ENCODE assay signal across 8 cellular contexts in the genomic region with DNA sequence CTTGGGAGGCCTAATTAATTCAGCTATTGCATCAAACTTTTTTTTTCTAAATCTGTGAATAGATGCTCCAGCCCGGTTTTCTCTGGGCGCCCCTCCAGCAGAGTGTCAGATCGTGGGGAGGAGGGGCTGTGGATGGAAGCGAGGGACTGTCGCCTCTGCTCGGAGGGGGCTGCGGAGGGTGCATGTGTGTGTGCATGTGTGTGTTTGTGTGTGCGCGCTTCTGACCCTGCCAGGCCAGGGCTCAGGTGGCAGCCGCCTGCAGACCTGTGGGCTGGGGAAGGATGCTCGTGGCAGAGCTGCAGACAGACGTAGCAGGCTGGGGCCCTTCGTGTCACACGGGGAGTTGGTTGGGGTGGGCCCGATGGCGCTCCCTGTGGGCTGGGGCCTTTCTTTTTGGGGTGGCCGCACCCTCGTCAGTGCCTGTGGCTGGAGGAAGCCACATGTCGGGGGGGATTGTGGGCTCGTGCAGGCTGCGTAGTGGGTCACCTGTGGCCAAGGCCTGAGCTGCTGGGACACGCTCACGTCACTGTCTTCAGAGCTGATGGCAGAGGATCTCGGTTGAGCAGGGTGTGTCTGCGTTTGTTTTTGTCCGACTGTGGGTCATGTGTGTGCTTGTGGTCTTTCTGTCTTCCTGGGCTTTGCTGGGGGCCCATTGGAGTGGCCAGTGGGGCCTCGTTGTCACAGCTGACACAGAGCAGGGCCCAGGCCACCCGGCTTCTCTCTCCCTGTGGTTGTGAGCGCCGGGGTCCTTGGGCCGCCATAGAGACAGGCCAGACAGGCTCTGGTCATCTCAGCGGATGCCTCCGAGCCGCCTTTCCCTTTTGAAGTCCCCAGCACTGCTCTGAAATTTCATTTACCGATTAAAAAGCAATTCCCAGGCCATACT. TPM values are rescaled to one million over a fixed set of nuclear protein-coding genes. Genes with fewer than 3 reads are reported as not detected.
DNase-seq lines count a peak whose midpoint lies in the region; ATAC-seq, FAIRE-seq and TF ChIP-seq lines count a peak whose summit lies in the region.

No MANE protein-coding gene starts in this region.

- H3K4me3 ChIP-seq in astrocyte (ENCODE audit: insufficient read depth, low read depth, low read length) (peak overlapping the region; percentile 91), iPS-20b (ENCODE audit: low read length) (peak overlapping the region; percentile 87), spleen (peak overlapping the region; percentile 69 to 90 (median 74))

- peaks cover 75% of the 10 kb centered on the region for H3K79me2 ChIP-seq in astrocyte (ENCODE audit: insufficient read depth, low read length)

- H3K9me3 ChIP-seq in astrocyte (ENCODE audit: insufficient read depth, low read depth, low read length), result no peaks in the 10 kb centered on the region
- no peaks in the 10 kb centered on the region for H3K9me3 ChIP-seq in iPS-20b (ENCODE audit: insufficient read depth, low read depth, low read length)
- no peaks in the 10 kb centered on the region for H3K9me3 ChIP-seq in spleen

- no peak for TF ChIP-seq POLR2A in spleen (IDR thresholded peaks at IDR 0.05)

- H3K27ac ChIP-seq in astrocyte (ENCODE audit: low read depth, low read length) (peak overlapping the region; percentile 54), iPS-20b (ENCODE audit: low read length) (no peak overlapping the region), spleen (peak overlapping the region; percentile 53 to 99 (median 84))

- WGBS in spleen, 5 donors, result 32 to 46% (median 39%) methylated on average over 31 to 35 of the region's 35 CpGs

- ATAC-seq in GM21367 (IDR thresholded peaks at IDR 0.05; ENCODE audit: unreplicated experiment), result no peak
- ATAC-seq in GM21723 (IDR thresholded peaks at IDR 0.05; ENCODE audit: unreplicated experiment), result no peak
- ATAC-seq in HG02763 (IDR thresholded peaks at IDR 0.05; ENCODE audit: unreplicated experiment), result no peak

- H4K20me1 ChIP-seq in astrocyte (ENCODE audit: insufficient read depth, low read length), result peaks cover 73% of the 10 kb centered on the region

- H3K4me1 ChIP-seq in astrocyte (ENCODE audit: insufficient read depth, low read length) (peaks cover 49% of the 10 kb centered on the region), iPS-20b (ENCODE audit: insufficient read depth, low read length) (peaks cover 9% of the 10 kb centered on the region; the same call in 1 of the 2 replicates), spleen (peaks cover 68 to 82% (median 78%) of the 10 kb centered on the region in 6 donors)

- H3K9ac ChIP-seq in astrocyte (ENCODE audit: low read length) (peak overlapping the region; percentile 88), iPS-20b (ENCODE audit: low read depth, low read length) (peak overlapping the region; percentile 80; the same call in 1 of the 2 replicates)

- no peaks in the 10 kb centered on the region for H3K27me3 Mint-ChIP-seq in astrocyte (ENCODE audit: low read depth, unreplicated experiment)

- H3K4me3 Mint-ChIP-seq in astrocyte (ENCODE audit: unreplicated experiment), result peak overlapping the region; percentile 92

- no peaks in the 10 kb centered on the region for H3K9me3 Mint-ChIP-seq in astrocyte (ENCODE audit: unreplicated experiment)

- peak overlapping the region; percentile 95 for H3K4me2 ChIP-seq in astrocyte (ENCODE audit: low read length)

- H2AFZ ChIP-seq in astrocyte (ENCODE audit: low read depth, low read length), result no peak overlapping the region

- peak overlapping the region; percentile 80 for H3K27ac Mint-ChIP-seq in astrocyte (ENCODE audit: unreplicated experiment)

- intact Hi-C loops in spleen (cut with DNase I; ENCODE audit: low total_unique reads), result loop anchor here (10.0 kb wide), 1 partner anchor 64 kb away; no protein-coding TSS in a partner anchor

- no peak for FAIRE-seq in astrocyte (lab: Jason Lieb, UNC)

- H3K36me3 Mint-ChIP-seq in astrocyte (ENCODE audit: low read depth, unreplicated experiment), result peaks cover 6% of the 10 kb centered on the region

- H3K27me3 ChIP-seq in astrocyte (ENCODE audit: insufficient read depth, low read length) (no peaks in the 10 kb centered on the region), iPS-20b (ENCODE audit: insufficient read depth, low read length) (peaks cover 7% of the 10 kb centered on the region; the same call in 1 of the 2 replicates), spleen (replicated peaks in 1 of 7) (peaks cover 0 to 8% (median 0%) of the 10 kb centered on the region in 7 donors)

- no peak for TF ChIP-seq CTCF in astrocyte (IDR thresholded peaks at IDR 0.05; ENCODE audit: insufficient read depth, low read depth, low read length)
- no peak for TF ChIP-seq CTCF in spleen (IDR thresholded peaks at IDR 0.05 in 8 of 11, conservative IDR thresholded peaks at IDR 0.05 in 3 of 11)

- H3K4me1 Mint-ChIP-seq in astrocyte (ENCODE audit: low read depth, unreplicated experiment), result peaks cover 40% of the 10 kb centered on the region

- DNase-seq in C1 segment of cervical spinal cord (lab: John Stamatoyannopoulos, UW), result peak in 8 of 14 donors; percentile 29 to 74 (median 60)
- DNase-seq in RKO (ENCODE audit: low spot score), result peak; percentile 40
- no peak for DNase-seq in astrocyte (ENCODE audit: low read depth)
- DNase-seq in spleen, result peak; percentile 86

- no peaks in the 10 kb centered on the region for H3K36me3 ChIP-seq in astrocyte (ENCODE audit: insufficient read depth, low read length)
- no peaks in the 10 kb centered on the region for H3K36me3 ChIP-seq in iPS-20b (ENCODE audit: insufficient read depth, low read depth, low read length)
- no peaks in the 10 kb centered on the region for H3K36me3 ChIP-seq in spleen

RNA-seq across cellular contexts. Expression of a gene that starts 2.9 kb away (rescaled TPM):
- total RNA-seq in astrocyte (63.4 and 66.2 TPM in 2 replicates), spleen (10 to 100 TPM; 47.4 to 100.0 (median 64.0) TPM)
- polyA plus RNA-seq in spleen, result 10 to 100 TPM in 1 of 3 donors, 1 to 10 TPM in 2; 4.4 to 16.8 (median 6.5) TPM

RNA-seq across cellular contexts. Expression of a gene that starts 36.5 kb away (rescaled TPM):
- total RNA-seq in astrocyte (114 and 124 TPM in 2 replicates), spleen (10 to 100 TPM; 20.6 to 64.0 (median 46.6) TPM)
- polyA plus RNA-seq in spleen, result 100 to 1,000 TPM in 1 of 3 donors, 10 to 100 TPM in 2; 66.8 to 113 (median 94.1) TPM
